8 cellular contexts compared by ENCODE assay signal in the genomic region with DNA sequence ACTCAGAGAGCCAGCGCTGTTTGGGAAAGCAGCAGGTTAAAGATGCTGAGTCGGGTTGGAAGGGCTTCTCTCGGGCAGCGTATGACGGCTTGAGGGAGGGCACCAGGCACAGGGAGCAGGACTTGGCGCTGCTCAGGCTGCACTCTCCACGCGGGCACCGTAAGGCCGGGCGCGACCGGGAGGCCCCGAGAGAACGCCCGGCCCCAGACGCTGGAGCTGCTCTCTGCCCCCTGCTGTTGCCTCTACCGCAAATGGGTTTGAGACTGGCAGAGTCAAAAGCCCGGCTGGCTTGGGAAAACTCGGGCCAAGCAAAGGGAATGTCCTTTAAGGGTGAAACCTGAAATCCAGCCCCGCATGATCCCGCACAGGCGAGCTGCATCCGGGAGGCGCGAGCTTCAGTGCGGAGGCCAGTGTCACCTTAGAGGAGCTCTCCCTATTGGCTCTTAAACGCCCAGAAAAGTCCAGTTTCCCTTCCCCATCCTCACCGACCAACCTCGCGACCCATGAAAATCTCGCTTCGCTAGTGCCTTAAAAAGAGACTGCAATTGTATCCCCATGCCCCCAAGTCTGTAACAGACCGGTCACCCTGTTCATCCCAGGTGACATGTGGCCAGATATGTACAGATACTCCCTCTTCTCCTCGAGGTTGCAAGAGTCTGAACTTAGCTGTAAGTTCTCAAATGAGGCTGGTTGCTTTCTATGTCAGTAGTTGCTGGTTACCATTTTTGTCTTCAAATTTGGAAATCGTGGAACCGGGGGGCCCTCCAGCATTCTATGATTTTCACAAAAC. TPM values are rescaled to one million over a fixed set of nuclear protein-coding genes. Genes with fewer than 3 reads are reported as not detected.
DNase-seq lines count a peak whose midpoint lies in the region; ATAC-seq and TF ChIP-seq lines count a peak whose summit lies in the region.

No MANE protein-coding gene starts in this region.

- ATAC-seq in GM21825 (IDR thresholded peaks at IDR 0.05; ENCODE audit: unreplicated experiment) (no peak), GM21576 (IDR thresholded peaks at IDR 0.05; ENCODE audit: unreplicated experiment) (no peak)

- peaks cover 4% of the 10 kb centered on the region for H3K36me3 Mint-ChIP-seq in mesothelial cell of epicardium

- H3K9me3 Mint-ChIP-seq in mesothelial cell of epicardium = no peaks in the 10 kb centered on the region

- no peak overlapping the region for H3K9ac ChIP-seq in duodenal mucosa (ENCODE audit: low read depth in 1 of 2, low read length in 2 of 2)

- H3K27me3 Mint-ChIP-seq in mesothelial cell of epicardium (ENCODE audit: low read depth) = peaks cover 99% of the 10 kb centered on the region

- H3K27me3 ChIP-seq in BE2C (peaks cover 94% of the 10 kb centered on the region), duodenal mucosa (ENCODE audit: control insufficient read depth in 1 of 2, insufficient read depth in 2 of 2, low read length in 2 of 2) (peaks cover 72 to 93% of the 10 kb centered on the region in 2 donors)

- H3K27ac Mint-ChIP-seq in mesothelial cell of epicardium = no peak overlapping the region

- no peaks in the 10 kb centered on the region for H3K9me3 ChIP-seq in BE2C
- H3K9me3 ChIP-seq in duodenal mucosa (ENCODE audit: control insufficient read depth in 1 of 2, low read length in 2 of 2) = no peaks in the 10 kb centered on the region

- TF ChIP-seq CTCF in BE2C (IDR thresholded peaks at IDR 0.05; ENCODE audit: low read depth, low read length) (peak; percentile 5; the same call in 1 of the 2 replicates), mesothelial cell of epicardium (IDR thresholded peaks at IDR 0.05; ENCODE audit: unreplicated experiment) (no peak)

- H3K36me3 ChIP-seq in BE2C = no peaks in the 10 kb centered on the region
- H3K36me3 ChIP-seq in duodenal mucosa (ENCODE audit: control insufficient read depth in 1 of 2, insufficient read depth in 2 of 2, low read length in 2 of 2) = no peaks in the 10 kb centered on the region

- DNase-seq in BE2C (no peak), NCI-H1092 treated with DMSO at 0.1 percent for 48 hours (lab: John Stamatoyannopoulos, UW) (peak; percentile 42), mesothelial cell of epicardium (ENCODE audit: low spot score in 2 of 2, unreplicated experiment in 2 of 2) (no peak), NCI-H2081 treated with DMSO at 0.1 percent for 48 hours (lab: John Stamatoyannopoulos, UW) (no peak), GDM1 (lab: John Stamatoyannopoulos, UW) (no peak)

- H3K4me3 ChIP-seq in BE2C (ENCODE audit: low read depth, low read length) (no peak overlapping the region), duodenal mucosa (ENCODE audit: low read depth in 1 of 2, low read length in 2 of 2) (peak overlapping the region; percentile 34 to 50)

- no peaks in the 10 kb centered on the region for H3K4me1 ChIP-seq in BE2C
- H3K4me1 ChIP-seq in duodenal mucosa (ENCODE audit: control insufficient read depth in 1 of 2, insufficient read depth in 2 of 2, low read length in 2 of 2) = peaks cover 0 to 7% of the 10 kb centered on the region in 2 donors

- peaks cover 52% of the 10 kb centered on the region for H3K4me1 Mint-ChIP-seq in mesothelial cell of epicardium

- H3K27ac ChIP-seq in duodenal mucosa (ENCODE audit: low read depth, low read length) = no peak overlapping the region

- peak overlapping the region; percentile 74 for H3K4me3 Mint-ChIP-seq in mesothelial cell of epicardium

RNA-seq across cellular contexts. Expression of gene PRRX1, which starts 1.1 kb away (rescaled TPM):
- not detected for polyA plus RNA-seq in BE2C (2012; ENCODE audit: insufficient read depth, insufficient read length, low read depth)
- 8.0 to 9.7 TPM (median 8.9 TPM) in 3 replicates for total RNA-seq in mesothelial cell of epicardium
